In genomic region chr10:58064714-58065528, GRCh38 we compare ENCODE assay signal across 8 cellular contexts.
DNase-seq lines count a peak whose midpoint lies in the region; ATAC-seq, FAIRE-seq and TF ChIP-seq lines count a peak whose summit lies in the region.

No MANE protein-coding gene starts in this region.

- H3K9me1 ChIP-seq in keratinocyte (ENCODE audit: control insufficient read depth, extremely low read depth, insufficient read depth, low read length) = no peaks in the 10 kb centered on the region

- 38 to 52% methylated on average over 4 of the region's 4 CpGs for WGBS in esophagus squamous epithelium, 2 donors

- H3K27ac ChIP-seq in keratinocyte (ENCODE audit: control insufficient read depth, insufficient read depth, low read length) (no peak overlapping the region), tibial artery (no peak overlapping the region), esophagus squamous epithelium (no peak overlapping the region)

- no peak overlapping the region for H2AFZ ChIP-seq in keratinocyte (ENCODE audit: control insufficient read depth, low read length)

- peak; percentile 43 for ATAC-seq in GM18502 (IDR thresholded peaks at IDR 0.05; ENCODE audit: poor library complexity, unreplicated experiment)

- H3K9ac ChIP-seq in keratinocyte (ENCODE audit: control insufficient read depth, extremely low read depth, insufficient read depth, low read length) = no peak overlapping the region

- intact Hi-C loops in tibial artery (cut with DNase I; ENCODE audit: low total_unique reads) (no loop called here), esophagus squamous epithelium (cut with DNase I) (no loop called here)

- H4K20me1 ChIP-seq in keratinocyte (ENCODE audit: control insufficient read depth, extremely low read depth, insufficient read depth, low read length) = no peaks in the 10 kb centered on the region

- H3K4me1 ChIP-seq in keratinocyte (ENCODE audit: control insufficient read depth, extremely low read depth, insufficient read depth, low read length) (no peaks in the 10 kb centered on the region), tibial artery (no peaks in the 10 kb centered on the region), esophagus squamous epithelium (no peaks in the 10 kb centered on the region)

- H3K36me3 ChIP-seq in keratinocyte (ENCODE audit: control insufficient read depth in 2 of 2, extremely low read depth in 1 of 2, insufficient read depth in 2 of 2, low read length in 2 of 2) (no peaks in the 10 kb centered on the region), tibial artery (no peaks in the 10 kb centered on the region), esophagus squamous epithelium (no peaks in the 10 kb centered on the region)

- dilution Hi-C loops in keratinocyte (cut with MboI; ENCODE audit: extremely low pct_ligation_motif_present, low sequenced_read_pairs) = no loop called here

- H3K4me2 ChIP-seq in keratinocyte (ENCODE audit: control insufficient read depth, extremely low read depth, insufficient read depth, low read depth, low read length) = no peak overlapping the region

- DNase-seq in COLO668 (lab: John Stamatoyannopoulos, UW; ENCODE audit: unreplicated experiment) (peak; percentile 0), NCI-H1694 (lab: John Stamatoyannopoulos, UW) (peak; percentile 1), astrocyte of the hippocampus (ENCODE audit: low read depth, low spot score) (peak; percentile 78), keratinocyte (ENCODE audit: low read depth, low spot score) (no peak), tibial artery (no peak), T-helper 9 cell (no peak), esophagus squamous epithelium (lab: John Stamatoyannopoulos, UW) (no peak)

- H3K4me3 ChIP-seq in keratinocyte (ENCODE audit: control insufficient read depth in 2 of 3, extremely low read depth in 1 of 3, insufficient read depth in 2 of 3, low read depth in 1 of 3, low read length in 3 of 3) = no peak overlapping the region
- no peak overlapping the region for H3K4me3 ChIP-seq in tibial artery
- no peak overlapping the region for H3K4me3 ChIP-seq in esophagus squamous epithelium

- no peaks in the 10 kb centered on the region for H3K9me3 ChIP-seq in keratinocyte (ENCODE audit: control insufficient read depth, low read depth, low read length)
- H3K9me3 ChIP-seq in tibial artery = no peaks in the 10 kb centered on the region
- H3K9me3 ChIP-seq in esophagus squamous epithelium = no peaks in the 10 kb centered on the region

- H3K79me2 ChIP-seq in keratinocyte (ENCODE audit: control insufficient read depth, insufficient read depth, low read length) = no peaks in the 10 kb centered on the region

- peak; percentile 84 for FAIRE-seq in keratinocyte (lab: Jason Lieb, UNC)

- H3K27me3 ChIP-seq in keratinocyte (ENCODE audit: control insufficient read depth, extremely low read depth, insufficient read depth, low read length) (no peaks in the 10 kb centered on the region), tibial artery (no peaks in the 10 kb centered on the region), esophagus squamous epithelium (no peaks in the 10 kb centered on the region)

- TF ChIP-seq CTCF in keratinocyte (optimal IDR thresholded peaks at IDR 0.05 in 1 of 3, IDR thresholded peaks at IDR 0.05 in 1 of 3, conservative IDR thresholded peaks at IDR 0.05 in 1 of 3; ENCODE audit: extremely low read depth in 1 of 3, insufficient read depth in 2 of 3, low read length in 3 of 3) (peak; percentile 75 to 78 (median 75)), tibial artery (IDR thresholded peaks at IDR 0.05) (peak; percentile 56 to 61), esophagus squamous epithelium (IDR thresholded peaks at IDR 0.05) (peak in 3 of 6 experiments; percentile 19 to 39 (median 20))

- TF ChIP-seq POLR2A in esophagus squamous epithelium (IDR thresholded peaks at IDR 0.05) = no peak

Comparison
In these comparisons a context has a peak if more than half of its experiments do, and no peak if none do; other contexts are left out.
1. DNase-seq: peak in COLO668 (single experiment), NCI-H1694 (single experiment) and astrocyte of the hippocampus (single experiment); none in keratinocyte (single experiment), tibial artery (0 of 2), T-helper 9 cell (single experiment) and esophagus squamous epithelium (single experiment).